ENCODE assay signal across 8 cellular contexts in genomic region chr6:83615025-83615999, GRCh38.
A peak's percentile ranks its signal among the peaks of the same experiment; 100 is the strongest.
DNase-seq lines count a peak whose midpoint lies in the region; ATAC-seq, FAIRE-seq and TF ChIP-seq lines count a peak whose summit lies in the region.

No MANE protein-coding gene starts in this region.

- H3K27ac ChIP-seq in GM23338 (ENCODE audit: low read depth), result no peak overlapping the region
- H3K27ac ChIP-seq in vagina, result no peak overlapping the region

- no peak overlapping the region for H3K27ac Mint-ChIP-seq in GM23338
- H3K27ac Mint-ChIP-seq in WTC11, result no peak overlapping the region

- H3K4me3 ChIP-seq in GM23338 (no peak overlapping the region), vagina (no peak overlapping the region)

- intact Hi-C loops in vagina (cut with DNase I) (no loop called here), left colon (cut with DNase I, micrococcal nuclease) (no loop called here)

- POLR2A ChIA-PET in WTC11 (lab: Charles Lee), result interaction anchor here (0.6 kb wide), 1 partner anchor 271 kb away, joined by 6 read pairs; no protein-coding TSS in a partner anchor

- H3K9me3 ChIP-seq in vagina, result no peaks in the 10 kb centered on the region

- no peaks in the 10 kb centered on the region for H3K36me3 Mint-ChIP-seq in GM23338 (ENCODE audit: low read depth)
- H3K36me3 Mint-ChIP-seq in WTC11, result no peaks in the 10 kb centered on the region

- no peaks in the 10 kb centered on the region for H3K9me3 Mint-ChIP-seq in GM23338
- no peaks in the 10 kb centered on the region for H3K9me3 Mint-ChIP-seq in WTC11

- CTCF ChIA-PET in WTC11 (lab: Charles Lee), result interaction anchor here (0.6 to 1.7 kb wide), 37 partner anchors 8 to 807 kb away, joined by 3 to 23 read pairs (median 4); partner anchors contain the start of genes CEP162, CYB5R4, RIPPLY2 and SNAP91

- no peak for TF ChIP-seq POLR2A in vagina (IDR thresholded peaks at IDR 0.05)

- H3K9me2 ChIP-seq in GM23338 (ENCODE audit: insufficient read depth), result no peaks in the 10 kb centered on the region

- peak; percentile 94 for FAIRE-seq in G401.6 (lab: Jason Lieb, UNC)

- peak; percentile 80 for DNase-seq in GM23338 (ENCODE audit: low spot score)
- peak; percentile 4 for DNase-seq in NCI-H1694 (lab: John Stamatoyannopoulos, UW)
- DNase-seq in WTC11 (ENCODE audit: low spot score), result no peak
- DNase-seq in kidney glomerular epithelial cell (lab: John Stamatoyannopoulos, UW), result peak; percentile 20
- DNase-seq in vagina (ENCODE audit: extremely low spot score in 2 of 2), result no peak
- no peak for DNase-seq in left colon

- ATAC-seq in GM23338, result peak; percentile 92
- ATAC-seq in WTC11, result peak; percentile 90
- no peak for ATAC-seq in HG03521 (IDR thresholded peaks at IDR 0.05; ENCODE audit: unreplicated experiment)
- no peak for ATAC-seq in left colon

- no peaks in the 10 kb centered on the region for H3K36me3 ChIP-seq in GM23338 (ENCODE audit: insufficient read depth)
- no peaks in the 10 kb centered on the region for H3K36me3 ChIP-seq in vagina

- H4K20me1 ChIP-seq in GM23338 (replicated peaks; ENCODE audit: insufficient read depth), result no peaks in the 10 kb centered on the region

- H3K4me1 ChIP-seq in GM23338 (ENCODE audit: insufficient read depth) (no peaks in the 10 kb centered on the region), vagina (no peaks in the 10 kb centered on the region)

- H3K4me2 ChIP-seq in GM23338, result no peak overlapping the region

- H3K4me3 Mint-ChIP-seq in GM23338 (no peak overlapping the region), WTC11 (no peak overlapping the region)

- no peaks in the 10 kb centered on the region for H3K27me3 ChIP-seq in GM23338 (ENCODE audit: insufficient read depth)
- H3K27me3 ChIP-seq in vagina, result no peaks in the 10 kb centered on the region

- no peaks in the 10 kb centered on the region for H3K79me2 ChIP-seq in GM23338 (replicated peaks; ENCODE audit: insufficient read depth)

- no peaks in the 10 kb centered on the region for H3F3A ChIP-seq in GM23338 (replicated peaks; ENCODE audit: low read depth)

- H2AFZ ChIP-seq in GM23338, result no peak overlapping the region

- H3K4me1 Mint-ChIP-seq in GM23338 (no peaks in the 10 kb centered on the region), WTC11 (no peaks in the 10 kb centered on the region; the same call in 1 of the 2 replicates)

- TF ChIP-seq CTCF in GM23338 (conservative IDR thresholded peaks at IDR 0.05; ENCODE audit: low read depth in 2 of 2), result peak; percentile 65 to 88
- TF ChIP-seq CTCF in WTC11 (IDR thresholded peaks at IDR 0.05), result 0 out of 2 replicates have a peak, but pooled peaks have one; percentile 59
- TF ChIP-seq CTCF in vagina (IDR thresholded peaks at IDR 0.05), result peak in 1 of 3 experiments; percentile 22

- no peaks in the 10 kb centered on the region for H3K27me3 Mint-ChIP-seq in GM23338 (ENCODE audit: insufficient read depth, low read depth, poor library complexity)
- no peaks in the 10 kb centered on the region for H3K27me3 Mint-ChIP-seq in WTC11 (ENCODE audit: low read depth)

TF ChIP-seq in GM23338, 12 proteins besides CTCF, POLR2A, EP300 and RAD21 (continues in another document):
- TF ChIP-seq ZNF331 (CRISPR knock-in tag; IDR thresholded peaks at IDR 0.05; ENCODE audit: low read depth) (no peak), STAT1 (IDR thresholded peaks at IDR 0.05; ENCODE audit: unreplicated experiment) (no peak), POLR2AphosphoS5 (IDR thresholded peaks at IDR 0.05; ENCODE audit: low read depth) (no peak), REST (IDR thresholded peaks at IDR 0.05; ENCODE audit: unreplicated experiment) (no peak), JUNB (IDR thresholded peaks at IDR 0.05; ENCODE audit: unreplicated experiment) (no peak), CREB1 (CRISPR knock-in tag; IDR thresholded peaks at IDR 0.05; ENCODE audit: low read depth) (no peak), NANOG (IDR thresholded peaks at IDR 0.05; ENCODE audit: borderline replicate concordance) (no peak), EZH2 (IDR thresholded peaks at IDR 0.05; ENCODE audit: low read depth, unreplicated experiment) (no peak), EZH2phosphoT487 (IDR thresholded peaks at IDR 0.05; ENCODE audit: unreplicated experiment) (no peak), ETS1 (IDR thresholded peaks at IDR 0.05) (no peak)

TF ChIP-seq in WTC11, 78 proteins besides CTCF, POLR2A, EP300 and RAD21:
- TF ChIP-seq OVOL2 (CRISPR knock-in tag; IDR thresholded peaks at IDR 0.05; ENCODE audit: borderline replicate concordance) (no peak), PREB (CRISPR knock-in tag; IDR thresholded peaks at IDR 0.05; ENCODE audit: borderline replicate concordance) (no peak), FOXP1 (CRISPR knock-in tag; IDR thresholded peaks at IDR 0.05; ENCODE audit: borderline replicate concordance) (no peak), ZNF232 (CRISPR knock-in tag; IDR thresholded peaks at IDR 0.05) (no peak), ZBTB21 (CRISPR knock-in tag; IDR thresholded peaks at IDR 0.05; ENCODE audit: borderline replicate concordance) (no peak), MLX (CRISPR knock-in tag; IDR thresholded peaks at IDR 0.05) (no peak), RELA (CRISPR knock-in tag; IDR thresholded peaks at IDR 0.05; ENCODE audit: borderline replicate concordance) (no peak), MAX (CRISPR knock-in tag; IDR thresholded peaks at IDR 0.05) (no peak), TP53 (CRISPR knock-in tag; IDR thresholded peaks at IDR 0.05) (no peak), FOXK1 (CRISPR knock-in tag; IDR thresholded peaks at IDR 0.05) (no peak), IRF2 (CRISPR knock-in tag; IDR thresholded peaks at IDR 0.05; ENCODE audit: borderline replicate concordance, low read depth) (no peak), ZNF263 (CRISPR knock-in tag; IDR thresholded peaks at IDR 0.05; ENCODE audit: low read depth) (no peak), ZNF396 (CRISPR knock-in tag; IDR thresholded peaks at IDR 0.05; ENCODE audit: borderline replicate concordance) (no peak), USF1 (CRISPR knock-in tag; IDR thresholded peaks at IDR 0.05) (no peak), ATF3 (CRISPR knock-in tag; conservative IDR thresholded peaks at IDR 0.05) (no peak), ARID4B (CRISPR knock-in tag; IDR thresholded peaks at IDR 0.05; ENCODE audit: borderline replicate concordance) (no peak), SMAD4 (CRISPR knock-in tag; IDR thresholded peaks at IDR 0.05) (no peak)

Comparison
In these comparisons a context has a peak if more than half of its experiments do, and no peak if none do; other contexts are left out.
1. ATAC-seq: peak in GM23338 (single experiment) and WTC11 (single experiment); none in HG03521 (single experiment) and left colon (single experiment).
2. DNase-seq: peak in GM23338 (single experiment), NCI-H1694 (single experiment) and kidney glomerular epithelial cell (single experiment); none in WTC11 (single experiment), vagina (0 of 2) and left colon (0 of 2).